16 cellular contexts compared by ENCODE assay signal in the genomic region with DNA sequence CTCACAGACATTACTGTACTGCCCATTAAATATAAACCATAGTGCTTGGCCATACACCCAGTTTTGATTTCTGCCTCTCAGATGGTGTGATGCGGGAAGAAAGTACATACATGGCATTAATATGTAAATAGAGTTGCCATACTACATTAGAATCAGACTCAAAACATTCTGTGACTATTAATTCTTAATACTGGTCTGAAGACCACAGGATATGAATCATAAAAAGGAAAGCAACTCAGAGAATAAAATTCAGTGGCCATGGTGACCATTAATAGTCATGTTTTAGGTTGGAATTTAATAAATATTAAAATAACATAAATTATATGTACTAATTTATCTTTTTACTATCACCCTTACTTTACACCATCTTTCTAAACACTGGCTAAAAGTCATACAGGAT. TPM values are rescaled to one million over a fixed set of nuclear protein-coding genes. Genes with fewer than 3 reads are reported as not detected.
DNase-seq lines count a peak whose midpoint lies in the region; ATAC-seq, FAIRE-seq and TF ChIP-seq lines count a peak whose summit lies in the region.
"Had no signal": no experiment of that assay in that cellular context is flagged by ENCODE, and none has a peak within 500 bp of the region (broad histone marks: within the 10 kb centered on the region; RNA-seq: fewer than 3 reads in every experiment).

No MANE protein-coding gene starts in this region.

- H4K20me1 ChIP-seq in osteoblast (ENCODE audit: insufficient read depth, low read length) = no peaks in the 10 kb centered on the region

- TF ChIP-seq CTCF in heart right ventricle (IDR thresholded peaks at IDR 0.05) (no peak), colonic mucosa (IDR thresholded peaks at IDR 0.05) (no peak), osteoblast (IDR thresholded peaks at IDR 0.05; ENCODE audit: extremely low read depth, low read depth, low read length) (no peak)

- H3K27ac ChIP-seq in heart right ventricle (peak overlapping the region in 8 of 10 donors; percentile 2 to 67 (median 50)), colonic mucosa (peak overlapping the region; percentile 43), osteoblast (ENCODE audit: low read depth, low read length) (peak overlapping the region; percentile 87)

- H3K9me3 ChIP-seq in heart right ventricle (no peaks in the 10 kb centered on the region), colonic mucosa (no peaks in the 10 kb centered on the region), osteoblast (ENCODE audit: low read depth, low read length) (no peaks in the 10 kb centered on the region)
- H3K9me3 ChIP-seq: SJCRH30, testis had no signal

- DNase-seq in heart right ventricle (no peak), left cardiac atrium (no peak), colonic mucosa (no peak), osteoblast (ENCODE audit: insufficient read length, low spot score, missing footprints) (no peak), GM12891 (ENCODE audit: insufficient read length, low spot score) (no peak), T1000 (lab: John Stamatoyannopoulos, UW) (no peak), GM12892 (ENCODE audit: insufficient read length) (no peak)
- DNase-seq: activated naive CD4-positive, alpha-beta T cell treated with anti-CD3 and anti-CD28 coated beads for 36 hours; cerebellar nuclear complex; naive thymus-derived CD8-positive, alpha-beta T cell; NCI-H1436 treated with DMSO at 0.1 percent for 48 hours; NCI-H748 treated with DMSO at 0.1 percent for 48 hours; SJCRH30; testis had no signal

- FAIRE-seq in GM12891 (lab: Jason Lieb, UNC) (no peak), GM12892 (lab: Jason Lieb, UNC) (no peak)
- FAIRE-seq: D721Med had no signal

- H3K4me1 ChIP-seq in heart right ventricle (peaks cover 0 to 22% (median 0%) of the 10 kb centered on the region in 9 donors), colonic mucosa (no peaks in the 10 kb centered on the region), osteoblast (ENCODE audit: insufficient read depth, low read length) (peaks cover 48% of the 10 kb centered on the region)
- H3K4me1 ChIP-seq: testis had no signal

- WGBS in heart right ventricle, 2 donors = 97 to 100% methylated on average over 1 of the region's 1 CpG

- no peaks in the 10 kb centered on the region for H3K79me2 ChIP-seq in osteoblast (ENCODE audit: insufficient read depth, low read length)

- no peak overlapping the region for H3K4me3 ChIP-seq in heart right ventricle
- H3K4me3 ChIP-seq in colonic mucosa = no peak overlapping the region
- H3K4me3 ChIP-seq in osteoblast (ENCODE audit: insufficient read depth, low read length) = no peak overlapping the region
- H3K4me3 ChIP-seq: testis had no signal

- TF ChIP-seq POLR2A in GM12891 (IDR thresholded peaks at IDR 0.05; ENCODE audit: low read depth, low read length) = no peak
- no peak for TF ChIP-seq POLR2A in GM12892 (IDR thresholded peaks at IDR 0.05; ENCODE audit: low read depth, low read length)

- H3K4me2 ChIP-seq in osteoblast (ENCODE audit: insufficient read depth, low read length) = peak overlapping the region; percentile 54

- no peak for ATAC-seq in heart right ventricle
- no peak for ATAC-seq in left cardiac atrium
- no peak for ATAC-seq in GM21367 (IDR thresholded peaks at IDR 0.05; ENCODE audit: unreplicated experiment)
- ATAC-seq: naive thymus-derived CD8-positive, alpha-beta T cell had no signal

- no peaks in the 10 kb centered on the region for H3K27me3 ChIP-seq in heart right ventricle
- H3K27me3 ChIP-seq in colonic mucosa = no peaks in the 10 kb centered on the region
- H3K27me3 ChIP-seq in osteoblast (ENCODE audit: insufficient read depth, low read length) = no peaks in the 10 kb centered on the region
- H3K27me3 ChIP-seq: SJCRH30, testis had no signal

- no peak overlapping the region for H3K9ac ChIP-seq in colonic mucosa (ENCODE audit: low read depth in 2 of 2, low read length in 2 of 2)

- no peak overlapping the region for H2AFZ ChIP-seq in osteoblast (ENCODE audit: low read length)

- intact Hi-C loops in heart right ventricle (cut with DNase I) (loop anchor here in 2 of 10 donors (5.0 to 10.0 kb wide), 2 partner anchors 313 to 886 kb away; no protein-coding TSS in a partner anchor), left cardiac atrium (cut with DNase I) (no loop called here), colonic mucosa (cut with DNase I) (loop anchor here (5.0 kb wide), 1 partner anchor 266 kb away; no protein-coding TSS in a partner anchor)

- H3K36me3 ChIP-seq in heart right ventricle (no peaks in the 10 kb centered on the region), colonic mucosa (no peaks in the 10 kb centered on the region), osteoblast (ENCODE audit: insufficient read depth, low read length) (no peaks in the 10 kb centered on the region)
- H3K36me3 ChIP-seq: SJCRH30 had no signal

TF ChIP-seq in GM12891, 5 proteins besides CTCF, POLR2A, EP300 and RAD21:
- TF ChIP-seq PAX5 (IDR thresholded peaks at IDR 0.05; ENCODE audit: insufficient read depth, low read length, severe bottlenecking) = no peak
- TF ChIP-seq SPI1 (IDR thresholded peaks at IDR 0.05; ENCODE audit: low read depth, low read length) = no peak
- TF ChIP-seq POU2F2 (IDR thresholded peaks at IDR 0.05; ENCODE audit: low read depth, low read length) = no peak
- TF ChIP-seq POLR2AphosphoS5 (IDR thresholded peaks at IDR 0.05; ENCODE audit: low read depth, low read length) = no peak
- TF ChIP-seq TAF1 (IDR thresholded peaks at IDR 0.05; ENCODE audit: low read depth, low read length) = no peak

RNA-seq across cellular contexts. Expression of gene WDR75, which starts 33.0 kb away (rescaled TPM):
- total RNA-seq in heart right ventricle (10 to 100 TPM; 15.4 to 19.2 (median 17.3) TPM), left cardiac atrium (10 to 100 TPM; 16.6 to 20.3 TPM), colonic mucosa (10 to 100 TPM; 19.0 to 21.4 TPM), osteoblast (36.2 and 37.7 TPM in 2 replicates)
- polyA plus RNA-seq in heart right ventricle = 10 to 100 TPM; 11.8 to 15.9 TPM
- polyA plus RNA-seq in GM12891 (2012; ENCODE audit: low read depth, missing spikeins) = 27.3 TPM
- 55.8 TPM for polyA plus RNA-seq in GM12892 (2012; ENCODE audit: missing spikeins)
